In the genomic region with DNA sequence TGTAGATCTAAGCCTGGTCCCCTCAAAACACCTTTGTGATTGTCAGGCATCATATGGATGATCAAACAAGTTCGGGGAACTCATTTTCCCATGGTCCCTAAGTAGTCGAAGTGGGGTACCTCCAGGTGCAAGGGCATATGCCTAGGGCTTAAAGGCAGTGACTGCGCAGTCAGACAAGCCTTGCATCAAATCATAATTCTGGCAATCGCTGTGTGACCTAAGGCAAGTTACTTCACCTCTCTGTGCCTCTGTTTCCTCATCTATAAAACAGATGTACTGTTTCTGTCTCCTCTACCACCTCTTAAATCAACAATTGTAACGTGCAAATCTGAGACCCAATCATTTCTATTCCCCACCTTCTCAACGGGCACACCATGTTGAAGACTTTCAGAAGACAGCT, we compare ENCODE assay signal across 15 cellular contexts.
"Had no signal": no experiment of that assay in that cellular context is flagged by ENCODE, and none has a peak within 500 bp of the region (broad histone marks: within the 10 kb centered on the region; RNA-seq: fewer than 3 reads in every experiment).

No MANE protein-coding gene starts in this region.

- ATAC-seq: activated T-cell treated with anti-CD3 and anti-CD28 coated beads, Interleukin-2, amount 50 U/mL, for 4 hours; effector memory CD8-positive, alpha-beta T cell; stimulated activated memory B cell treated with anti-CD40 and anti-IgM and Interleukin-4, amounts not matched to agents 10 μg/mL and 1 μg/mL and 100 μg/mL, for 72 hours; T-cell had no signal

- H3K4me1 ChIP-seq: right atrium auricular region had no signal

- DNase-seq: activated CD4-positive, alpha-beta T cell treated with anti-CD3 and anti-CD28 coated beads, Interleukin-2, amount 10 ng/mL, durations not matched to agents 7 days and 5 days; activated T-cell treated with anti-CD3 and anti-CD28 coated beads, Interleukin-2, amount 50 U/mL, for 4 hours; adrenal gland; central memory CD4-positive, alpha-beta T cell; effector memory CD8-positive, alpha-beta T cell; erythroblast; hippocampal formation; kidney glomerular epithelial cell; T-cell; trophoblast cell had no signal

- H3K36me3 Mint-ChIP-seq: stimulated activated memory B cell treated with anti-CD40 and anti-IgM and Interleukin-4, amounts not matched to agents 10 μg/mL and 1 μg/mL and 100 μg/mL, for 72 hours; T-cell had no signal

- H3K27ac ChIP-seq: adrenal gland, neutrophil, right atrium auricular region, SK-N-MC had no signal

- H3K27me3 ChIP-seq: adrenal gland, neutrophil, right atrium auricular region had no signal

- H3K27ac Mint-ChIP-seq: activated CD4-positive, alpha-beta T cell treated with anti-CD3 and anti-CD28 coated beads, Interleukin-2, amount 10 ng/mL, durations not matched to agents 7 days and 5 days; dendritic cell treated with granulocyte-macrophage colony-stimulating factor and Interleukin-4, amounts not matched to agents 40 ng/mL and 50 ng/mL, for 4 days; stimulated activated memory B cell treated with anti-CD40 and anti-IgM and Interleukin-4, amounts not matched to agents 10 μg/mL and 1 μg/mL and 100 μg/mL, for 72 hours; T-cell had no signal

- H3K9me3 Mint-ChIP-seq: activated CD4-positive, alpha-beta T cell treated with anti-CD3 and anti-CD28 coated beads, Interleukin-2, amount 10 ng/mL, durations not matched to agents 7 days and 5 days; activated T-cell treated with anti-CD3 and anti-CD28 coated beads, Interleukin-2, amount 50 U/mL, for 4 hours; dendritic cell treated with granulocyte-macrophage colony-stimulating factor and Interleukin-4, amounts not matched to agents 40 ng/mL and 50 ng/mL, for 4 days; effector memory CD8-positive, alpha-beta T cell; stimulated activated memory B cell treated with anti-CD40 and anti-IgM and Interleukin-4, amounts not matched to agents 10 μg/mL and 1 μg/mL and 100 μg/mL, for 72 hours; T-cell had no signal

- H3K4me3 Mint-ChIP-seq: activated T-cell treated with anti-CD3 and anti-CD28 coated beads, Interleukin-2, amount 50 U/mL, for 4 hours; dendritic cell treated with granulocyte-macrophage colony-stimulating factor and Interleukin-4, amounts not matched to agents 40 ng/mL and 50 ng/mL, for 4 days; stimulated activated memory B cell treated with anti-CD40 and anti-IgM and Interleukin-4, amounts not matched to agents 10 μg/mL and 1 μg/mL and 100 μg/mL, for 72 hours had no signal

- H3K27me3 Mint-ChIP-seq: dendritic cell treated with granulocyte-macrophage colony-stimulating factor and Interleukin-4, amounts not matched to agents 40 ng/mL and 50 ng/mL, for 4 days; effector memory CD8-positive, alpha-beta T cell; stimulated activated memory B cell treated with anti-CD40 and anti-IgM and Interleukin-4, amounts not matched to agents 10 μg/mL and 1 μg/mL and 100 μg/mL, for 72 hours had no signal

- H3K4me3 ChIP-seq: adrenal gland, right atrium auricular region had no signal

- H3K36me3 ChIP-seq: adrenal gland, neutrophil, right atrium auricular region had no signal

- H3K9me3 ChIP-seq: adrenal gland, neutrophil, right atrium auricular region had no signal
